ENCODE assay signal across 9 cellular contexts in the genomic region with DNA sequence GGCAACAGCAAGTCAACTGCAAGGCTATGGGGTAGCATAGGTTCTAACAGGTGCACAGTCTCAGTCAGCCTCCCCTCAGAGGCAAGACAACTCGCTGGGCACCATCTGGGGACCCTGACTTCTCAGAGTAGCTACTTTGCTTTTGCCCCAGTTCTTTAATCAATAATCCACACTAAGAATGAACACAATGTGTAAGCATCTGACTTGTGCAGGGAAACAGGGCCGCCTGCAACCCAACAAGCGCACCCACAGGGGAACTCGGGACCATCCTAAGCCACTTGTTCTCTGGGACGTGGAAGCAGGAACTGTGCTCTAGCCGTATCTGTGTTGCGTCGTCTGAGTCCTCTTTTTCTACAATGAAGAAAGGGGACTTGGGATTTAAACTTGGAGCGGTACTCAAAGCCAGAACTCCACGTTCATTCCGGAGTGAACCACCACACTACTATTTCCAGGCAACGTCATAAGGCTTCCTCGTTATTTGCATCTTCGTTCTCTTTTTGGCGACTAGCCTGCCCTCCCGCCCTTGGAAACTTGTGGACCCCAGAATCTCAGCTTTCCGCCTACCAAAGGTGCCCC. TPM values are rescaled to one million over a fixed set of nuclear protein-coding genes. Genes with fewer than 3 reads are reported as not detected.
DNase-seq lines count a peak whose midpoint lies in the region; ATAC-seq and TF ChIP-seq lines count a peak whose summit lies in the region.
"Had no signal": no experiment of that assay in that cellular context is flagged by ENCODE, and none has a peak within 500 bp of the region (broad histone marks: within the 10 kb centered on the region; RNA-seq: fewer than 3 reads in every experiment).

No MANE protein-coding gene starts in this region.

- peak overlapping the region; percentile 85 for H3K27ac Mint-ChIP-seq in neural progenitor cell

- H3K36me3 ChIP-seq in BJ (ENCODE audit: control insufficient read depth, insufficient read depth, low read length): no peaks in the 10 kb centered on the region
- no peaks in the 10 kb centered on the region for H3K36me3 ChIP-seq in SU-DHL-6 (ENCODE audit: low read length)
- no peaks in the 10 kb centered on the region for H3K36me3 ChIP-seq in neural progenitor cell

- H4K20me1 ChIP-seq in SU-DHL-6 (ENCODE audit: low read depth, low read length): no peaks in the 10 kb centered on the region
- peaks cover 11% of the 10 kb centered on the region for H4K20me1 ChIP-seq in neural progenitor cell (ENCODE audit: low read depth)

- H3K36me3 Mint-ChIP-seq in neural progenitor cell: peaks cover 11% of the 10 kb centered on the region

- no peak overlapping the region for H3K9ac ChIP-seq in SU-DHL-6 (ENCODE audit: low read length)
- H3K9ac ChIP-seq in neural progenitor cell: peak overlapping the region; percentile 46

- H3K4me1 ChIP-seq in neural progenitor cell: peaks cover 25% of the 10 kb centered on the region

- no peak overlapping the region for H3K27ac ChIP-seq in SU-DHL-6 (ENCODE audit: low read depth, low read length)
- H3K27ac ChIP-seq in neural progenitor cell: peak overlapping the region; percentile 58

- peak overlapping the region; percentile 39; the same call in 1 of the 2 replicates for H3K4me3 ChIP-seq in BJ (ENCODE audit: low read depth, low read length)
- no peak overlapping the region for H3K4me3 ChIP-seq in SU-DHL-6 (ENCODE audit: insufficient read depth, low read length, poor library complexity, severe bottlenecking)
- H3K4me3 ChIP-seq in fibroblast of mammary gland (ENCODE audit: control insufficient read depth, low read depth, low read length): peak overlapping the region; percentile 48
- H3K4me3 ChIP-seq in neural progenitor cell: peak overlapping the region; percentile 98

- H2AFZ ChIP-seq in SU-DHL-6 (ENCODE audit: low read depth, low read length, severe bottlenecking): no peak overlapping the region
- peak overlapping the region; percentile 95 for H2AFZ ChIP-seq in neural progenitor cell (replicated peaks)

- no peaks in the 10 kb centered on the region for H3K9me2 ChIP-seq in SU-DHL-6 (replicated peaks; ENCODE audit: insufficient read depth, low read length)

- DNase-seq in BJ (ENCODE audit: low read depth): no peak
- no peak for DNase-seq in fibroblast of mammary gland (ENCODE audit: low read depth)
- peak; percentile 28 for DNase-seq in neural progenitor cell (ENCODE audit: low spot score)
- no peak for DNase-seq in HT-29 (ENCODE audit: low spot score)
- DNase-seq in DMS53 treated with DMSO at 0.1 percent for 48 hours (lab: John Stamatoyannopoulos, UW; ENCODE audit: unreplicated experiment): no peak
- DNase-seq: NCI-H187 treated with DMSO at 0.1 percent for 48 hours had no signal

- H3K79me2 ChIP-seq in SU-DHL-6 (ENCODE audit: insufficient read depth, low read length): no peaks in the 10 kb centered on the region
- peaks cover 53% of the 10 kb centered on the region for H3K79me2 ChIP-seq in neural progenitor cell (ENCODE audit: low read depth)

- H3K27me3 Mint-ChIP-seq in neural progenitor cell (ENCODE audit: insufficient read depth, low read depth): peaks cover 2% of the 10 kb centered on the region

- TF ChIP-seq POLR2A in GM18505 (IDR thresholded peaks at IDR 0.05; ENCODE audit: borderline replicate concordance, extremely low read depth, insufficient read depth, insufficient read length): no peak

- POLR2A ChIA-PET in BJ (lab: Charles Lee): no interaction called here

- H3F3A ChIP-seq in SU-DHL-6 (ENCODE audit: insufficient read depth) (no peaks in the 10 kb centered on the region), neural progenitor cell (ENCODE audit: low read depth) (peaks cover 22% of the 10 kb centered on the region)

- CTCF ChIA-PET in BJ (lab: Yijun Ruan, JAX): interaction anchor here (0.7 to 0.9 kb wide), 2 partner anchors 194 to 556 kb away, joined by 3 read pairs; no protein-coding TSS in a partner anchor

- H3K4me2 ChIP-seq in SU-DHL-6 (ENCODE audit: low read depth, low read length, poor library complexity, severe bottlenecking): peak overlapping the region; percentile 78
- peak overlapping the region; percentile 92 for H3K4me2 ChIP-seq in neural progenitor cell

- peak overlapping the region; percentile 97 for H3K4me3 Mint-ChIP-seq in neural progenitor cell

- H3K4me1 Mint-ChIP-seq in neural progenitor cell: peaks cover 26% of the 10 kb centered on the region

- no peaks in the 10 kb centered on the region for H3K9me3 Mint-ChIP-seq in neural progenitor cell

- peaks cover 18% of the 10 kb centered on the region for H3K27me3 ChIP-seq in BJ (ENCODE audit: control insufficient read depth, insufficient read depth, low read length)
- H3K27me3 ChIP-seq in SU-DHL-6 (ENCODE audit: low read length): no peaks in the 10 kb centered on the region
- no peaks in the 10 kb centered on the region for H3K27me3 ChIP-seq in neural progenitor cell

- TF ChIP-seq CTCF in BJ (IDR thresholded peaks at IDR 0.05; ENCODE audit: insufficient read depth, low read depth, low read length) (no peak), SU-DHL-6 (IDR thresholded peaks at IDR 0.05; ENCODE audit: insufficient read depth, low read length, poor library complexity, severe bottlenecking) (no peak), fibroblast of mammary gland (conservative IDR thresholded peaks at IDR 0.05; ENCODE audit: control insufficient read depth, insufficient read depth, low read depth, low read length) (no peak), neural progenitor cell (IDR thresholded peaks at IDR 0.05) (no peak)

- H3K9me3 ChIP-seq in SU-DHL-6 (ENCODE audit: insufficient read depth, low read length) (no peaks in the 10 kb centered on the region), neural progenitor cell (ENCODE audit: low read depth) (no peaks in the 10 kb centered on the region)

- no peak for ATAC-seq in HG03432 (IDR thresholded peaks at IDR 0.05; ENCODE audit: unreplicated experiment)
- ATAC-seq in GM18505 (IDR thresholded peaks at IDR 0.05; ENCODE audit: unreplicated experiment): no peak

RNA-seq across cellular contexts. Expression of gene MOB3B, which starts 1.8 kb away (rescaled TPM):
- polyA plus RNA-seq in BJ (2011; rRNA removed): 0.04 and 0.05 TPM in 2 replicates
- 0.05 TPM in 1 of 2 replicates, not detected in the other for polyA minus RNA-seq in BJ (2011; rRNA and poly(A)+ RNA removed)
- total RNA-seq in neural progenitor cell (ENCODE audit: low replicate concordance): 14.0 and 15.3 TPM in 2 replicates
- total RNA-seq in HT-29 (2014; rRNA removed; shearing (Covaris generic)): 3.1 TPM in 2 replicates

RNA-seq across cellular contexts. Expression of gene IFNK, which starts 3.7 kb away (rescaled TPM):
- not detected in 2 replicates for polyA plus RNA-seq in BJ (2011; rRNA removed)
- not detected in 2 replicates for polyA minus RNA-seq in BJ (2011; rRNA and poly(A)+ RNA removed)
- total RNA-seq in neural progenitor cell (ENCODE audit: low replicate concordance): not detected in 2 replicates
- not detected in 2 replicates for total RNA-seq in HT-29 (2014; rRNA removed; shearing (Covaris generic))

RNA-seq across cellular contexts. Expression of gene C9orf72, which starts 45.5 kb away (rescaled TPM):
- polyA plus RNA-seq in BJ (2011; rRNA removed): 1.3 and 3.1 TPM in 2 replicates
- 1.1 and 1.8 TPM in 2 replicates for polyA minus RNA-seq in BJ (2011; rRNA and poly(A)+ RNA removed)
- total RNA-seq in neural progenitor cell (ENCODE audit: low replicate concordance): 64.2 and 107 TPM in 2 replicates
- 2.4 and 3.5 TPM in 2 replicates for total RNA-seq in HT-29 (2014; rRNA removed; shearing (Covaris generic))

Comparison
In these comparisons a context has a peak if more than half of its experiments do, and no peak if none do; other contexts are left out.
1. RNA of gene C9orf72, which starts 45.5 kb away (total RNA-seq): 64.2 to 107 TPM in neural progenitor cell; 2.4 to 3.5 TPM in HT-29; every median in the first group is over 10 times any median in the second.